21 cellular contexts compared by ENCODE assay signal in the genomic region with DNA sequence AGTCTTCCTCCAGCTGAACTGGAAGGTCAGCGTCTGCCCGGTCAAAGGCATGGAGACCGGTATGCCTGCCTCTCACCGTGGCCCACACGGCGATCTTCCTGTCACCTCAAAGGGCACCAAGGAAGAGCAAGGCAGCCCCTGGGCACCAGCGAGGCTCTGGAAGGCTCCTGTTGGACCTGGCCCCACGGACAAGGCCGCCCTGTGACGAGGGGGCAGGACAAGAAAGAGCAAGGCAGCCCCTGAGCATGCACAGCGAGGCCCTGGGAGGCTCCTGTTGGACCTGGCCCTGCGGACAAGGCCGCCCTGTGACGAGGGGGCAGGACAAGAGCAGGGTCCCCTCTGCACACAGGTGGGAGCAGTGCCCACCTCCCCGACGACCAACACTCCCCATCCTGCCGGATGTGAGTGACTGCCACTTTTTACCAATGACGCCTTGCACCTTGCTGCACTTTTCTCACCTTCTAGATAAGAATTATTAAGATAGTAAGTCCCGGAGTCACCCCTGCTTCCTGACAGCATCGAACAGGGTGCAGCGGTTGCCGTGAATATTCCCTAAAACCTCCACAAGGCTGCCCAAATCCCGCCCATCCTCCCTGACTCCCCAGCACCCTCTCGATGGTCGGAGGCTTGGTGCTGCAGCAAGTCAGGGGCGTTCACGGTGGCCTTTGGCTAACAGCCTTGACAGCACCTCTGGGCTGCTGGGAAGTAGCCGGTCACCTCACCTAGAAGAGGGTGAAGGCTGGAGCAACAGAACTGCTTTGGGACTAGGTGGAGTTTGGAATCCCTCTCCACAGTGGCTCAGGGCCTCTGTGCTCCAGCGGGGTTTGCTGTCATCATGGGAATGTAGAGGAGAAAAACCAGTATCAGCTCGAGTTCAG. TPM values are rescaled to one million over a fixed set of nuclear protein-coding genes. Genes with fewer than 3 reads are reported as not detected.
DNase-seq lines count a peak whose midpoint lies in the region; ATAC-seq and TF ChIP-seq lines count a peak whose summit lies in the region.
"Had no signal": no experiment of that assay in that cellular context is flagged by ENCODE, and none has a peak within 500 bp of the region (broad histone marks: within the 10 kb centered on the region; RNA-seq: fewer than 3 reads in every experiment).

No MANE protein-coding gene starts in this region.

- TF ChIP-seq RAD21 in SK-N-SH (IDR thresholded peaks at IDR 0.05; ENCODE audit: low read length), result no peak

- no peaks in the 10 kb centered on the region for H3K9me2 ChIP-seq in SK-N-SH

- H3K27ac ChIP-seq in heart right ventricle (peak overlapping the region in 8 of 10 donors; percentile 47 to 83 (median 70)), neuronal stem cell (replicated peaks; ENCODE audit: low read length) (no peak overlapping the region), aorta (ENCODE audit: low read depth in 1 of 2, low read length in 2 of 2) (no peak overlapping the region), SK-N-SH (ENCODE audit: low read depth in 2 of 2, low read length in 1 of 2) (no peak overlapping the region)
- H3K27ac ChIP-seq: neural progenitor cell, thyroid gland had no signal

- H3K36me3 ChIP-seq in heart right ventricle (peaks cover 0 to 41% (median 5%) of the 10 kb centered on the region in 9 donors), neuronal stem cell (replicated peaks in 1 of 2; ENCODE audit: control insufficient read depth in 2 of 2, insufficient read depth in 2 of 2, low read length in 2 of 2) (peaks cover 0 to 2% of the 10 kb centered on the region in 2 donors), aorta (ENCODE audit: control insufficient read depth in 1 of 2, insufficient read depth in 2 of 2, low read length in 1 of 2) (no peaks in the 10 kb centered on the region), SK-N-SH (replicated peaks in 1 of 2; ENCODE audit: control insufficient read depth in 1 of 2, insufficient read depth in 2 of 2, low read length in 1 of 2) (no peaks in the 10 kb centered on the region)
- H3K36me3 ChIP-seq: neural progenitor cell, thyroid gland had no signal

- H3K79me2 ChIP-seq in SK-N-SH (ENCODE audit: insufficient read depth), result no peaks in the 10 kb centered on the region

- CTCF ChIA-PET in SK-N-SH (lab: Yijun Ruan, JAX), result no interaction called here

- no peak overlapping the region for H2BK12ac ChIP-seq in neuronal stem cell (ENCODE audit: low read length)

- no peaks in the 10 kb centered on the region for H3K27me3 ChIP-seq in heart right ventricle
- H3K27me3 ChIP-seq in neuronal stem cell (ENCODE audit: control insufficient read depth in 3 of 3, insufficient read depth in 3 of 3, low read depth in 1 of 3, low read length in 3 of 3), result no peaks in the 10 kb centered on the region
- H3K27me3 ChIP-seq in aorta (ENCODE audit: control insufficient read depth in 1 of 2, insufficient read depth in 2 of 2, low read length in 1 of 2), result no peaks in the 10 kb centered on the region
- H3K27me3 ChIP-seq in SK-N-SH (ENCODE audit: insufficient read depth), result no peaks in the 10 kb centered on the region
- H3K27me3 ChIP-seq: neural progenitor cell, thyroid gland had no signal

- H3K9me3 ChIP-seq in heart right ventricle (no peaks in the 10 kb centered on the region), neuronal stem cell (replicated peaks in 1 of 2; ENCODE audit: control insufficient read depth in 2 of 2, insufficient read depth in 1 of 2, low read depth in 1 of 2, low read length in 2 of 2) (no peaks in the 10 kb centered on the region), aorta (ENCODE audit: control insufficient read depth, low read length) (no peaks in the 10 kb centered on the region), SK-N-SH (no peaks in the 10 kb centered on the region)
- H3K9me3 ChIP-seq: A549, thyroid gland had no signal

- H3K4me3 ChIP-seq in heart right ventricle (no peak overlapping the region), neuronal stem cell (ENCODE audit: low read length in 2 of 2) (peak overlapping the region in 1 of 2 donors; percentile 29), aorta (ENCODE audit: low read length in 2 of 2) (no peak overlapping the region), SK-N-SH (ENCODE audit: low read depth in 2 of 2, low read length in 1 of 2) (no peak overlapping the region)
- H3K4me3 ChIP-seq: A549, neural progenitor cell, thyroid gland had no signal

- H2AFZ ChIP-seq in neuronal stem cell (ENCODE audit: low read length) (no peak overlapping the region), SK-N-SH (ENCODE audit: low read depth) (no peak overlapping the region)
- H2AFZ ChIP-seq: neural progenitor cell had no signal

- no peaks in the 10 kb centered on the region for H4K20me1 ChIP-seq in SK-N-SH (ENCODE audit: insufficient read depth)

- peaks cover 7% of the 10 kb centered on the region for H3F3A ChIP-seq in SK-N-SH (replicated peaks; ENCODE audit: insufficient read depth)

- ATAC-seq in heart right ventricle, result no peak
- ATAC-seq in aorta (ENCODE audit: low FRiP score), result no peak
- ATAC-seq: activated CD4-positive, alpha-beta T cell treated with anti-CD3 and anti-CD28 coated beads for 36 hours had no signal

- peak overlapping the region; percentile 53 for H3K18ac ChIP-seq in neuronal stem cell (ENCODE audit: low read length)

- no peak for TF ChIP-seq EP300 in SK-N-SH (IDR thresholded peaks at IDR 0.05; ENCODE audit: borderline replicate concordance in 1 of 2, low read depth in 1 of 2, low read length in 1 of 2)

- H3K14ac ChIP-seq in neuronal stem cell (ENCODE audit: low read length), result peak overlapping the region; percentile 61

- no peak overlapping the region for H2BK120ac ChIP-seq in neuronal stem cell (ENCODE audit: low read depth, low read length)

- H4K91ac ChIP-seq in neuronal stem cell (ENCODE audit: low read depth, low read length, poor library complexity), result no peak overlapping the region

- POLR2A ChIA-PET in SK-N-SH (lab: Yijun Ruan, JAX), result no interaction called here

- H3K79me1 ChIP-seq in neuronal stem cell (ENCODE audit: low read depth, low read length), result peaks cover 1% of the 10 kb centered on the region

- 81 to 82% methylated on average over 30 of the region's 30 CpGs for WGBS in heart right ventricle, 2 donors
- WGBS in neuronal stem cell (ENCODE audit: extremely low coverage in 2 of 2, insufficient read length in 2 of 2, insufficient replicate concordance in 1 of 2), 2 donors, result no CpG with 5 or more reads among the region's 30 CpGs
- 78 to 82% methylated on average over 30 of the region's 30 CpGs for WGBS in aorta, 2 donors
- 89% methylated on average over 23 of the region's 30 CpGs for WGBS in SK-N-SH (ENCODE audit: low lambda C conversion rate)

- no peak overlapping the region for H3K9ac ChIP-seq in neuronal stem cell (ENCODE audit: low read depth, low read length, poor library complexity)
- H3K9ac ChIP-seq in SK-N-SH, result no peak overlapping the region

- H4K8ac ChIP-seq in neuronal stem cell (ENCODE audit: low read depth, low read length), result no peak overlapping the region

- intact Hi-C loops in heart right ventricle (cut with DNase I) (loop anchor here in 3 of 10 donors (10.0 kb wide), 2 partner anchors 51 to 101 kb away; a partner anchor contains a TSS), cardiac septum (cut with DNase I) (loop anchor here (5.0 kb wide), 1 partner anchor 63 kb away; a partner anchor contains a TSS), aorta (cut with DNase I) (no loop called here)

- no peak overlapping the region for H3K23ac ChIP-seq in neuronal stem cell (ENCODE audit: low read depth, low read length, poor library complexity)

- no peak for TF ChIP-seq POLR2A in erythroblast (IDR thresholded peaks at IDR 0.05; ENCODE audit: low read length)

- TF ChIP-seq CTCF in heart right ventricle (IDR thresholded peaks at IDR 0.05) (no peak), SK-N-SH (IDR thresholded peaks at IDR 0.05) (no peak)

- H2BK5ac ChIP-seq in neuronal stem cell (ENCODE audit: low read length), result no peak overlapping the region

- peak overlapping the region; percentile 50 for H2AK5ac ChIP-seq in neuronal stem cell (ENCODE audit: low read depth, low read length)

- no peak overlapping the region for H3K4ac ChIP-seq in neuronal stem cell (ENCODE audit: low read length)

- peaks cover 0 to 21% (median 11%) of the 10 kb centered on the region in 9 donors for H3K4me1 ChIP-seq in heart right ventricle
- peaks cover 0 to 3% of the 10 kb centered on the region in 2 donors for H3K4me1 ChIP-seq in neuronal stem cell (ENCODE audit: control insufficient read depth in 2 of 2, insufficient read depth in 1 of 2, low read depth in 1 of 2, low read length in 2 of 2)
- H3K4me1 ChIP-seq in aorta (ENCODE audit: control insufficient read depth in 1 of 2, insufficient read depth in 2 of 2, low read length in 2 of 2), result no peaks in the 10 kb centered on the region
- peaks cover 0 to 6% of the 10 kb centered on the region in 2 experiments; a peak in 1 of 4 replicates for H3K4me1 ChIP-seq in SK-N-SH (ENCODE audit: control insufficient read depth in 1 of 2, insufficient read depth in 2 of 2, low read depth in 1 of 2, low read length in 1 of 2)
- H3K4me1 ChIP-seq: neural progenitor cell had no signal

- DNase-seq in heart right ventricle (no peak), cardiac septum (ENCODE audit: low spot score) (no peak), ecto neural progenitor cell (ENCODE audit: low spot score) (peak; percentile 41), neuronal stem cell (ENCODE audit: low spot score) (no peak), aorta (peak; percentile 40 to 70), NCI-H128 (lab: John Stamatoyannopoulos, UW; ENCODE audit: unreplicated experiment) (no peak), SK-N-SH (no peak), erythroblast (lab: John Stamatoyannopoulos, UW) (no peak)
- DNase-seq: activated CD4-positive, alpha-beta T cell treated with anti-CD3 and anti-CD28 coated beads for 36 hours; activated gamma-delta T cell; activated T-cell treated with anti-CD3 and anti-CD28 coated beads, Interleukin-2, amount 50 U/mL, for 1 hour; AML-193; cerebellar nuclear complex; effector CD4-positive, alpha-beta T cell; KBM-7; NCI-H1105 treated with DMSO at 0.1 percent for 48 hours; NCI-H446 treated with DMSO at 0.1 percent for 48 hours; stimulated activated naive CD4-positive, alpha-beta T cell treated with Interleukin-2 at 50 U/mL for 16 hours; thyroid gland had no signal

- H2BK15ac ChIP-seq in neuronal stem cell (ENCODE audit: low read length), result no peak overlapping the region

- H3K4me2 ChIP-seq in neuronal stem cell (ENCODE audit: insufficient read depth, low read length, poor library complexity, severe bottlenecking) (no peak overlapping the region), SK-N-SH (no peak overlapping the region)
- H3K4me2 ChIP-seq: neural progenitor cell had no signal

RNA-seq across cellular contexts. Expression of a gene that starts 5.6 kb away (rescaled TPM):
- 10 to 100 TPM; 33.0 to 45.5 (median 39.7) TPM for total RNA-seq in heart right ventricle
- 10 to 100 TPM; 23.3 to 43.8 TPM for polyA plus RNA-seq in heart right ventricle
- total RNA-seq in cardiac septum, result 45.4 TPM
- 67.8 TPM for polyA plus RNA-seq in neuronal stem cell (2013, experiment 1 of 2)
- 69.8 TPM for polyA plus RNA-seq in neuronal stem cell (2013, experiment 2 of 2)
- 10 to 100 TPM; 60.4 to 75.4 TPM for total RNA-seq in aorta
- polyA plus RNA-seq in aorta, result 10 to 100 TPM; 34.7 to 54.4 TPM
- polyA plus RNA-seq in SK-N-SH (2012; rRNA removed), result 171 and 191 TPM in 2 replicates
- polyA plus RNA-seq in SK-N-SH (2012; cell fraction: cytosol; rRNA removed), result 142 and 159 TPM in 2 replicates
- 164 and 253 TPM in 2 replicates for polyA plus RNA-seq in SK-N-SH (2012; cell fraction: nucleus; rRNA removed)

RNA-seq across cellular contexts. Expression of a gene that starts 44.6 kb away (rescaled TPM):
- total RNA-seq in heart right ventricle (10 to 100 TPM; 16.9 to 42.4 (median 21.7) TPM), cardiac septum (31.9 TPM), aorta (10 to 100 TPM in 1 of 2 donors, 1 to 10 TPM in 1; 4.5 to 10.7 TPM)
- polyA plus RNA-seq in heart right ventricle (10 to 100 TPM in 1 of 2 donors, 1 to 10 TPM in 1; 8.0 to 16.5 TPM), aorta (10 to 100 TPM; 11.6 to 19.5 TPM), SK-N-SH (2012; rRNA removed) (13.4 and 20.7 TPM in 2 replicates)
- polyA plus RNA-seq in neuronal stem cell (2013, experiment 1 of 2), result 9.4 TPM
- polyA plus RNA-seq in neuronal stem cell (2013, experiment 2 of 2), result 10.4 TPM
- 10.5 and 15.2 TPM in 2 replicates for polyA plus RNA-seq in SK-N-SH (2012; cell fraction: cytosol; rRNA removed)
- polyA plus RNA-seq in SK-N-SH (2012; cell fraction: nucleus; rRNA removed), result 22.5 and 23.0 TPM in 2 replicates

Comparison
In these comparisons a context has a peak if more than half of its experiments do, and no peak if none do; other contexts are left out.
1. DNase-seq: peak in ecto neural progenitor cell (single experiment) and aorta (2 of 2); none in heart right ventricle (0 of 2), cardiac septum (single experiment), neuronal stem cell (single experiment), NCI-H128 (single experiment), SK-N-SH (single experiment) and erythroblast (0 of 2).
2. H3K27ac ChIP-seq: peak in heart right ventricle (8 of 10); none in neuronal stem cell (single experiment), aorta (0 of 2) and SK-N-SH (0 of 2).